Comparison of ENCODE assay signal across 10 cellular contexts in the genomic region with DNA sequence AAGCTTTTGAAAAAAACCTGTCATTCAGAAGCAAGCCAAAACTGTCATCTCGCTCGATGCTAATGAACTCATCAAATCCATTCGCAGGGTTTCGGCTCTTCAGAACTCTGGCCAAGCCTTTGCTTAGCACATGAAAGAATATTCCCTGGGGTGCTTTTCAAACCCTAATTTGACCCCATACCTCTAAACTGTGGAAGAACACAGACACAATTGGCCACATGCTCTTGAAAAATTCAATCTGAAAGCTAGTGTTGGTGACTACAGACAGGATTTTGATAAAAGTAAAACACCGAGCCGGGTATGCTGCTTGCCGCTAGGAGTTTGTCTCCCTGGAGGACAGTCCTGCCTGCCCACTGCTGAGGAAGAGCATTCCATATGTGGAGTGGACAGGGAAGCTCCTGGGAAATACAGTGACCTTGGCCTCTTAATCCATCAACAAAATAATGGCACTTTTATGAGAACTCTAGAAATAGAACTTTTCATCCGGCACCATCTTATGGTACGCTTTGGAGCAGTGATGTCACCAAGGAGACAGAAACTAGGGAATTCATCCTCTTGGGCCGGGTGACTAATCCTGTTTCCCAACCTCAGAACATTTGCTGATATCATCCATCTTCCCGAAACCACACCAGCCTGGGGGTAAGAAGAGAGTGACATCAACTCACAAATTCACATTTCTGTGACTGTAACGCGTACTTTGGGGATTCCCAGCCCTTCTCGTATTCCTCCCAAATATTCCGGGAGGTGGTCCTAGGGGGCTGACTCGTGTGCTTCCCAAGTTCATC. TPM values are rescaled to one million over a fixed set of nuclear protein-coding genes. Genes with fewer than 3 reads are reported as not detected.
A peak's percentile ranks its signal among the peaks of the same experiment; 100 is the strongest.
DNase-seq lines count a peak whose midpoint lies in the region; FAIRE-seq and TF ChIP-seq lines count a peak whose summit lies in the region.
"Had no signal": no experiment of that assay in that cellular context is flagged by ENCODE, and none has a peak within 500 bp of the region (broad histone marks: within the 10 kb centered on the region; RNA-seq: fewer than 3 reads in every experiment).

No MANE protein-coding gene starts in this region.

- H3K27me3 ChIP-seq in neural cell (ENCODE audit: insufficient read depth, low read depth, low read length) = no peaks in the 10 kb centered on the region

- TF ChIP-seq POLR2A in erythroblast (IDR thresholded peaks at IDR 0.05; ENCODE audit: low read length) = no peak

- H4K20me1 ChIP-seq in neural cell (ENCODE audit: insufficient read depth) = no peaks in the 10 kb centered on the region

- H3F3A ChIP-seq in neural cell (ENCODE audit: insufficient read depth, low read length, poor library complexity, severe bottlenecking) = no peaks in the 10 kb centered on the region

- no peak for FAIRE-seq in kidney (lab: Jason Lieb, UNC)

- no peaks in the 10 kb centered on the region for H3K9me2 ChIP-seq in neural cell (ENCODE audit: insufficient read depth, low read length)

- H3K9me3 ChIP-seq in neural cell (ENCODE audit: low read length) = no peaks in the 10 kb centered on the region
- no peaks in the 10 kb centered on the region for H3K9me3 ChIP-seq in kidney (ENCODE audit: control insufficient read depth in 1 of 2, low read length in 2 of 2)

- no peak overlapping the region for H2AFZ ChIP-seq in neural cell (ENCODE audit: low read depth, low read length)

- H3K36me3 ChIP-seq in neural cell (ENCODE audit: insufficient read depth, low read length) (no peaks in the 10 kb centered on the region), kidney (ENCODE audit: control insufficient read depth in 1 of 2, insufficient read depth in 2 of 2, low read length in 2 of 2) (no peaks in the 10 kb centered on the region)

- peak; percentile 97 for DNase-seq in Daoy (ENCODE audit: low read depth)
- peak; percentile 46 for DNase-seq in NCI-H446 treated with DMSO at 0.1 percent for 48 hours (lab: John Stamatoyannopoulos, UW)
- DNase-seq in epithelial cell of prostate (ENCODE audit: low read depth, low spot score) = peak; percentile 93
- no peak for DNase-seq in SW480 (ENCODE audit: low spot score)
- DNase-seq in D341Med (ENCODE audit: low spot score) = no peak
- no peak for DNase-seq in erythroblast (lab: John Stamatoyannopoulos, UW)
- DNase-seq in kidney = no peak
- DNase-seq: naive thymus-derived CD4-positive, alpha-beta T cell; NCI-H1694 treated with DMSO at 0.1 percent for 48 hours had no signal

- H3K9ac ChIP-seq in neural cell (ENCODE audit: low read length) (no peak overlapping the region), kidney (ENCODE audit: low read length in 2 of 2) (no peak overlapping the region)

- intact Hi-C loops in kidney (cut with DNase I) = no loop called here

- no peak for TF ChIP-seq EP300 in neural cell (conservative IDR thresholded peaks at IDR 0.05; ENCODE audit: poor library complexity, severe bottlenecking)

- peaks cover 28 to 38% of the 10 kb centered on the region in 2 donors for H3K4me1 ChIP-seq in kidney (ENCODE audit: control insufficient read depth in 1 of 2, insufficient read depth in 1 of 2, low read depth in 1 of 2, low read length in 2 of 2)

- H3K4me2 ChIP-seq in neural cell (ENCODE audit: low read length) = no peak overlapping the region

- H3K4me3 ChIP-seq in neural cell (ENCODE audit: low read length) (peak overlapping the region; percentile 12), kidney (ENCODE audit: low read length in 2 of 2) (no peak overlapping the region)

- TF ChIP-seq CTCF in neural cell (IDR thresholded peaks at IDR 0.05; ENCODE audit: poor library complexity, severe bottlenecking) = no peak
- TF ChIP-seq CTCF in kidney (IDR thresholded peaks at IDR 0.05; ENCODE audit: borderline replicate concordance, extremely low read depth, insufficient read depth) = no peak

- no peaks in the 10 kb centered on the region for H3K79me2 ChIP-seq in neural cell (replicated peaks; ENCODE audit: insufficient read depth, low read length)

- H3K27ac ChIP-seq in epithelial cell of prostate = peak overlapping the region; percentile 94
- H3K27ac ChIP-seq in neural cell (ENCODE audit: low read length) = no peak overlapping the region
- peak overlapping the region in 1 of 2 donors; percentile 40 for H3K27ac ChIP-seq in kidney (ENCODE audit: low read depth in 2 of 2, low read length in 2 of 2)

- no peak for TF ChIP-seq RAD21 in neural cell (conservative IDR thresholded peaks at IDR 0.05)

TF ChIP-seq in neural cell, 6 proteins besides CTCF, POLR2A, EP300 and RAD21:
- TF ChIP-seq POLR2AphosphoS5 (IDR thresholded peaks at IDR 0.05) = no peak
- TF ChIP-seq SMC3 (conservative IDR thresholded peaks at IDR 0.05; ENCODE audit: poor library complexity) = no peak
- no peak for TF ChIP-seq TAF1 (IDR thresholded peaks at IDR 0.05; ENCODE audit: low read depth)
- no peak for TF ChIP-seq EZH2 (IDR thresholded peaks at IDR 0.05; ENCODE audit: borderline replicate concordance, insufficient read depth, low read length, poor library complexity, severe bottlenecking)
- TF ChIP-seq MXI1 (conservative IDR thresholded peaks at IDR 0.05; ENCODE audit: poor library complexity, severe bottlenecking) = no peak
- TF ChIP-seq REST (IDR thresholded peaks at IDR 0.05; ENCODE audit: borderline replicate concordance) = no peak

RNA-seq across cellular contexts. Expression of gene MTURN, which starts 34.2 kb away (rescaled TPM):
- 11.8 and 18.4 TPM in 2 replicates for total RNA-seq in Daoy (2014; rRNA removed; shearing (Covaris generic))
- polyA plus RNA-seq in neural cell (70.3 and 75.5 TPM in 2 replicates), kidney (ENCODE audit: insufficient read depth, low read depth, low replicate concordance) (54.7 TPM)
- 211 and 242 TPM in 2 replicates for polyA minus RNA-seq in neural cell
- 80.1 TPM for total RNA-seq in kidney

Comparison
In these comparisons a context has a peak if more than half of its experiments do, and no peak if none do; other contexts are left out.
1. DNase-seq: peak in Daoy (single experiment), NCI-H446 treated with DMSO at 0.1 percent for 48 hours (single experiment) and epithelial cell of prostate (single experiment); none in SW480 (single experiment), D341Med (single experiment), erythroblast (0 of 2) and kidney (single experiment).